16 cellular contexts compared by ENCODE assay signal in the genomic region with DNA sequence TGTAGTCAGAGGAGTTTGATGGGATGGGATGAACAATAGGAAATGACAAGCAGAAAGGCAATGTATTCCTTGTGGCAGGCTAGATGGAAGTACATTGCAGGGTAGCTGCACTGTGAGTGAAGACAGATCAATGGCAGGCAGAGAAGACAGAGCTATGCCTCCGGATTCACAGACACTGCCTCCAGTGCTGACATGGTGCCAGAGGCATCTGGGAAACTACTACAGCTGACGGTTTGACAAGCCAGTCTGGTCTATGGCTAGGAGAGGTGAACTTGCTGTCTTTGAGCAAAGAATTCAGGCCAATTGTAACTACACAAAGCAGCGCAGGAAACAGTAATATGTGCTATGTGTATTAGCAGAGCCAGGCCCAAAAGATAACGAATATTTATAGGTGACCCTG.
DNase-seq lines count a peak whose midpoint lies in the region; ATAC-seq, FAIRE-seq and TF ChIP-seq lines count a peak whose summit lies in the region.
"Had no signal": no experiment of that assay in that cellular context is flagged by ENCODE, and none has a peak within 500 bp of the region (broad histone marks: within the 10 kb centered on the region; RNA-seq: fewer than 3 reads in every experiment).

No MANE protein-coding gene starts in this region.

- H3K36me3 Mint-ChIP-seq in neural progenitor cell = no peaks in the 10 kb centered on the region

- no peak overlapping the region for H3K4me3 Mint-ChIP-seq in neural progenitor cell
- H3K4me3 Mint-ChIP-seq: CD4-positive, alpha-beta T cell; GM23338 had no signal

- no peaks in the 10 kb centered on the region for H3K9me3 ChIP-seq in neural progenitor cell (ENCODE audit: low read depth)
- no peaks in the 10 kb centered on the region for H3K9me3 ChIP-seq in breast epithelium
- no peaks in the 10 kb centered on the region for H3K9me3 ChIP-seq in tibial nerve

- peak overlapping the region; percentile 15; the same call in 1 of the 2 replicates for H3K27ac ChIP-seq in VCaP
- H3K27ac ChIP-seq in neural progenitor cell = no peak overlapping the region
- H3K27ac ChIP-seq in breast epithelium = no peak overlapping the region
- no peak overlapping the region for H3K27ac ChIP-seq in tibial nerve
- H3K27ac ChIP-seq: C4-2B had no signal

- peak; percentile 23 for FAIRE-seq in urothelium cell line (lab: Jason Lieb, UNC)
- FAIRE-seq: H54 had no signal

- H3K27ac Mint-ChIP-seq in neural progenitor cell = peak overlapping the region; percentile 2
- H3K27ac Mint-ChIP-seq: CD4-positive, alpha-beta T cell; GM23338 had no signal

- no peak overlapping the region for H3K4me3 ChIP-seq in neural progenitor cell
- no peak overlapping the region for H3K4me3 ChIP-seq in breast epithelium
- H3K4me3 ChIP-seq in tibial nerve = no peak overlapping the region
- H3K4me3 ChIP-seq: GM23338 had no signal

- H3K4me1 ChIP-seq in neural progenitor cell (no peaks in the 10 kb centered on the region), breast epithelium (no peaks in the 10 kb centered on the region), tibial nerve (no peaks in the 10 kb centered on the region)

- ATAC-seq in Right ventricle myocardium inferior = no peak
- ATAC-seq in Right ventricle myocardium superior (ENCODE audit: poor library complexity) = no peak
- ATAC-seq: GM23338 had no signal

- H3K79me2 ChIP-seq in neural progenitor cell (ENCODE audit: low read depth) = no peaks in the 10 kb centered on the region

- peaks cover 3% of the 10 kb centered on the region for H3K9me3 Mint-ChIP-seq in neural progenitor cell
- H3K9me3 Mint-ChIP-seq: GM23338 had no signal

- intact Hi-C loops in Right ventricle myocardium inferior (cut with DNase I) (no loop called here), Right ventricle myocardium superior (cut with DNase I) (no loop called here), breast epithelium (cut with DNase I; ENCODE audit: low total_unique reads) (no loop called here)

- TF ChIP-seq CTCF in VCaP (conservative IDR thresholded peaks at IDR 0.05) (no peak), neural progenitor cell (IDR thresholded peaks at IDR 0.05) (no peak), breast epithelium (IDR thresholded peaks at IDR 0.05) (no peak), tibial nerve (IDR thresholded peaks at IDR 0.05) (no peak)

- no peak for TF ChIP-seq POLR2A in breast epithelium (IDR thresholded peaks at IDR 0.05)
- no peak for TF ChIP-seq POLR2A in tibial nerve (IDR thresholded peaks at IDR 0.05)

- H2AFZ ChIP-seq in neural progenitor cell (replicated peaks) = no peak overlapping the region
- H2AFZ ChIP-seq: GM23338 had no signal

- H4K20me1 ChIP-seq in neural progenitor cell (ENCODE audit: low read depth) = no peaks in the 10 kb centered on the region

- DNase-seq in Right ventricle myocardium inferior (ENCODE audit: missing footprints) (peak; percentile 18), Right ventricle myocardium superior (no peak), neural progenitor cell (ENCODE audit: low spot score) (no peak), urothelium cell line (ENCODE audit: low spot score) (no peak), breast epithelium (ENCODE audit: low spot score in 2 of 2) (no peak), T-helper 2 cell (no peak), tibial nerve (ENCODE audit: low spot score in 2 of 2) (no peak)
- DNase-seq: CD4-positive, alpha-beta T cell; DMS153; DMS79; GF-D8; HCEC 1CT had no signal

- peaks cover 8% of the 10 kb centered on the region for H3K4me1 Mint-ChIP-seq in neural progenitor cell
- H3K4me1 Mint-ChIP-seq: GM23338 had no signal

- no peaks in the 10 kb centered on the region for H3K27me3 Mint-ChIP-seq in neural progenitor cell (ENCODE audit: insufficient read depth, low read depth)
- H3K27me3 Mint-ChIP-seq: CD4-positive, alpha-beta T cell had no signal

- 69 to 80% methylated on average over 4 of the region's 4 CpGs for WGBS in tibial nerve, 2 donors

- H3F3A ChIP-seq in neural progenitor cell (ENCODE audit: low read depth) = no peaks in the 10 kb centered on the region

- no peak overlapping the region for H3K9ac ChIP-seq in neural progenitor cell

- no peaks in the 10 kb centered on the region for H3K27me3 ChIP-seq in neural progenitor cell
- H3K27me3 ChIP-seq in breast epithelium = no peaks in the 10 kb centered on the region
- H3K27me3 ChIP-seq in tibial nerve = no peaks in the 10 kb centered on the region

- H3K4me2 ChIP-seq in neural progenitor cell = no peak overlapping the region
- H3K4me2 ChIP-seq: GM23338 had no signal

- TF ChIP-seq EP300 in tibial nerve (IDR thresholded peaks at IDR 0.05) = no peak

- H3K36me3 ChIP-seq in neural progenitor cell (no peaks in the 10 kb centered on the region), breast epithelium (no peaks in the 10 kb centered on the region), tibial nerve (no peaks in the 10 kb centered on the region)
